In the genomic region with DNA sequence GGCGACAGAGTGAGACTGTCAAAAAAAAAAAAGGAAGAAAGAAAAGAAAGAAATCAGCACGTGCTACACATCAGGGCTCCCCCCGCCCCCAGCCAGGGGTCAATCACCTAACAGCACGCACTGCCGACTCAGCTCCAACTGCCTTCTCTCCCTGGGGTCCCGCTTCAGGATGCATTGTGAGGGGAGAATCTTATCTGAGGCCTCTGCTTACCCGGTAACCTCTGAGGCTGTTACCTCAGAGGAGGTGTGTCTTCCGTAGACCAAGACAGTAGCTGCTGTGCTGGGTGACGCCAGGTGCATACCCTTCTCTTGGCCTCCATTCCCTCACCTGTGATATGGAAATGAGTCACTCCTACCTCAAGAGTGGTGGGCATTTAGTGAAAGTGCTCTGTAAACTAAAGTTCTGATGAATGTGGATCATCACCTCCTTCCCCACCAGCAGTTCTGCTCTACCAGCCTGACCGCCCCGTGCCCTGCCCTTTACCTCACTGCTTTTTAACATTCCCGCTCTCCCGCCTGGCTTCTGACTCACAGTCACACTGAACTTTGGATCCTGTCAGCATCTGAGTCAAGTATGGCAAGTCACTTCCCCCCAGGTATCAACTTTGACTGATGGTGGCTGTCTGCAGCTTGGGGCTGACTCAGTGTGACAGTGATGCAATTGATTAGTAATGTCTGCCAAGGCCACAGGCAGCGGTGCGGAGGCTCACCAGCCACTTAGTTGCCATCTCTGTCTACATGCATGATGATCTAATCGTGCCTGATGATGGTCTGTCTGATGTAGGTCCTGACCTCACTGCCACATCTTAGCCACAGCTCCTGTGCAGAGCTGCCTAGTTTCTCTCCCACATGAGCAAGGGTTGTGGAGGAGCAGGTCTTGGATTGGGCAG, we compare ENCODE assay signal across 1 cellular context.
TF ChIP-seq lines count a peak whose summit lies in the region.

No MANE protein-coding gene starts in this region.

TF ChIP-seq in HepG2, 621 proteins besides CTCF, POLR2A, EP300 and RAD21 (continued from another document and continues in another):
- peak; percentile 76 for TF ChIP-seq DMAP1 (CRISPR knock-in tag; IDR thresholded peaks at IDR 0.05)
- peak; percentile 92 for TF ChIP-seq MXD4 (CRISPR knock-in tag; IDR thresholded peaks at IDR 0.05)
- TF ChIP-seq TBP (CRISPR knock-in tag; IDR thresholded peaks at IDR 0.05): no peak
- TF ChIP-seq PPARG (CRISPR knock-in tag; conservative IDR thresholded peaks at IDR 0.05): peak; percentile 96
- no peak; the same call in 1 of the 2 replicates for TF ChIP-seq SOX13 (IDR thresholded peaks at IDR 0.05)
- TF ChIP-seq SOX13 (CRISPR knock-in tag; conservative IDR thresholded peaks at IDR 0.05 in 1 of 2, IDR thresholded peaks at IDR 0.05 in 1 of 2): peak in 1 of 2 experiments; percentile 71; a peak in 2 of 4 replicates
- peak; percentile 42; the same call in 1 of the 2 replicates for TF ChIP-seq ZNF607 (CRISPR knock-in tag; IDR thresholded peaks at IDR 0.05; ENCODE audit: borderline replicate concordance)
- peak; percentile 91 for TF ChIP-seq PHF21A (CRISPR knock-in tag; IDR thresholded peaks at IDR 0.05)
- TF ChIP-seq CBX2 (IDR thresholded peaks at IDR 0.05; ENCODE audit: low read depth, low read length): no peak
- 0 out of 2 replicates have a peak, but pooled peaks have one; percentile 59 for TF ChIP-seq CBX2 (CRISPR knock-in tag; IDR thresholded peaks at IDR 0.05; ENCODE audit: low read depth)
- TF ChIP-seq LCORL (IDR thresholded peaks at IDR 0.05): peak; percentile 95
- peak; percentile 98 for TF ChIP-seq LCORL (CRISPR knock-in tag; IDR thresholded peaks at IDR 0.05)
- TF ChIP-seq RBFOX2 (IDR thresholded peaks at IDR 0.05; ENCODE audit: low read depth, low read length): no peak
- no peak for TF ChIP-seq NPAS2 (CRISPR knock-in tag; IDR thresholded peaks at IDR 0.05; ENCODE audit: borderline replicate concordance)
- TF ChIP-seq ZNF446 (CRISPR knock-in tag; IDR thresholded peaks at IDR 0.05): no peak
- TF ChIP-seq, protein P1, sequence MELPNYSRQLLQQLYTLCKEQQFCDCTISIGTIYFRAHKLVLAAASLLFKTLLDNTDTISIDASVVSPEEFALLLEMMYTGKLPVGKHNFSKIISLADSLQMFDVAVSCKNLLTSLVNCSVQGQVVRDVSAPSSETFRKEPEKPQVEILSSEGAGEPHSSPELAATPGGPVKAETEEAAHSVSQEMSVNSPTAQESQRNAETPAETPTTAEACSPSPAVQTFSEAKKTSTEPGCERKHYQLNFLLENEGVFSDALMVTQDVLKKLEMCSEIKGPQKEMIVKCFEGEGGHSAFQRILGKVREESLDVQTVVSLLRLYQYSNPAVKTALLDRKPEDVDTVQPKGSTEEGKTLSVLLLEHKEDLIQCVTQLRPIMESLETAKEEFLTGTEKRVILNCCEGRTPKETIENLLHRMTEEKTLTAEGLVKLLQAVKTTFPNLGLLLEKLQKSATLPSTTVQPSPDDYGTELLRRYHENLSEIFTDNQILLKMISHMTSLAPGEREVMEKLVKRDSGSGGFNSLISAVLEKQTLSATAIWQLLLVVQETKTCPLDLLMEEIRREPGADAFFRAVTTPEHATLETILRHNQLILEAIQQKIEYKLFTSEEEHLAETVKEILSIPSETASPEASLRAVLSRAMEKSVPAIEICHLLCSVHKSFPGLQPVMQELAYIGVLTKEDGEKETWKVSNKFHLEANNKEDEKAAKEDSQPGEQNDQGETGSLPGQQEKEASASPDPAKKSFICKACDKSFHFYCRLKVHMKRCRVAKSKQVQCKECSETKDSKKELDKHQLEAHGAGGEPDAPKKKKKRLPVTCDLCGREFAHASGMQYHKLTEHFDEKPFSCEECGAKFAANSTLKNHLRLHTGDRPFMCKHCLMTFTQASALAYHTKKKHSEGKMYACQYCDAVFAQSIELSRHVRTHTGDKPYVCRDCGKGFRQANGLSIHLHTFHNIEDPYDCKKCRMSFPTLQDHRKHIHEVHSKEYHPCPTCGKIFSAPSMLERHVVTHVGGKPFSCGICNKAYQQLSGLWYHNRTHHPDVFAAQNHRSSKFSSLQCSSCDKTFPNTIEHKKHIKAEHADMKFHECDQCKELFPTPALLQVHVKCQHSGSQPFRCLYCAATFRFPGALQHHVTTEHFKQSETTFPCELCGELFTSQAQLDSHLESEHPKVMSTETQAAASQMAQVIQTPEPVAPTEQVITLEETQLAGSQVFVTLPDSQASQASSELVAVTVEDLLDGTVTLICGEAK (IDR thresholded peaks at IDR 0.05): no peak
- TF ChIP-seq, protein P1 (CRISPR knock-in tag; IDR thresholded peaks at IDR 0.05): peak; percentile 55; the same call in 1 of the 2 replicates
- TF ChIP-seq HDAC2 (CRISPR knock-in tag; IDR thresholded peaks at IDR 0.05): peak; percentile 97
- TF ChIP-seq JUNB (CRISPR knock-in tag; IDR thresholded peaks at IDR 0.05; ENCODE audit: borderline replicate concordance): peak; percentile 96
- TF ChIP-seq PAX8 (CRISPR knock-in tag; IDR thresholded peaks at IDR 0.05; ENCODE audit: borderline replicate concordance): no peak
- TF ChIP-seq, protein P2, sequence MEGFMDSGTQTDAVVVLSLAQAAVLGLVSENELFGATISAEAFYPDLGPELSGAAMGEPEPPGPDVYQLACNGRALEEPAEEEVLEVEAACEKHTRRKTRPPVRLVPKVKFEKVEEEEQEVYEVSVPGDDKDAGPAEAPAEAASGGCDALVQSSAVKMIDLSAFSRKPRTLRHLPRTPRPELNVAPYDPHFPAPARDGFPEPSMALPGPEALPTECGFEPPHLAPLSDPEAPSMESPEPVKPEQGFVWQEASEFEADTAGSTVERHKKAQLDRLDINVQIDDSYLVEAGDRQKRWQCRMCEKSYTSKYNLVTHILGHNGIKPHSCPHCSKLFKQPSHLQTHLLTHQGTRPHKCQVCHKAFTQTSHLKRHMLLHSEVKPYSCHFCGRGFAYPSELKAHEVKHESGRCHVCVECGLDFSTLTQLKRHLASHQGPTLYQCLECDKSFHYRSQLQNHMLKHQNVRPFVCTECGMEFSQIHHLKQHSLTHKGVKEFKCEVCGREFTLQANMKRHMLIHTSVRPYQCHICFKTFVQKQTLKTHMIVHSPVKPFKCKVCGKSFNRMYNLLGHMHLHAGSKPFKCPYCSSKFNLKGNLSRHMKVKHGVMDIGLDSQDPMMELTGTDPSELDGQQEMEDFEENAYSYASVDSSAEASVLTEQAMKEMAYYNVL (CRISPR knock-in tag; IDR thresholded peaks at IDR 0.05; ENCODE audit: borderline replicate concordance): peak; percentile 87; the same call in 1 of the 2 replicates
- peak; percentile 73; the same call in 1 of the 2 replicates for TF ChIP-seq MEF2D (CRISPR knock-in tag; IDR thresholded peaks at IDR 0.05)
- no peak for TF ChIP-seq ZNF850 (CRISPR knock-in tag; conservative IDR thresholded peaks at IDR 0.05)
- TF ChIP-seq FOXA3 (CRISPR knock-in tag; IDR thresholded peaks at IDR 0.05): peak; percentile 95
- no peak; the same call in 1 of the 2 replicates for TF ChIP-seq SMAD9 (CRISPR knock-in tag; IDR thresholded peaks at IDR 0.05)
- TF ChIP-seq, protein P3, sequence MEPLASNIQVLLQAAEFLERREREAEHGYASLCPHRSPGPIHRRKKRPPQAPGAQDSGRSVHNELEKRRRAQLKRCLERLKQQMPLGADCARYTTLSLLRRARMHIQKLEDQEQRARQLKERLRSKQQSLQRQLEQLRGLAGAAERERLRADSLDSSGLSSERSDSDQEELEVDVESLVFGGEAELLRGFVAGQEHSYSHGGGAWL (CRISPR knock-in tag; IDR thresholded peaks at IDR 0.05): 0 out of 2 replicates have a peak, but pooled peaks have one; percentile 41
- no peak for TF ChIP-seq ZNF567 (CRISPR knock-in tag; IDR thresholded peaks at IDR 0.05; ENCODE audit: borderline replicate concordance)
- peak; percentile 39; the same call in 1 of the 2 replicates for TF ChIP-seq NFE2L2 (IDR thresholded peaks at IDR 0.05; ENCODE audit: low read length)
- TF ChIP-seq RFX1 (IDR thresholded peaks at IDR 0.05): no peak
- no peak for TF ChIP-seq HNRNPLL (IDR thresholded peaks at IDR 0.05; ENCODE audit: low read depth, low read length, poor library complexity, severe bottlenecking)
- TF ChIP-seq ZC3H4 (CRISPR knock-in tag; IDR thresholded peaks at IDR 0.05; ENCODE audit: borderline replicate concordance): peak; percentile 81; the same call in 1 of the 2 replicates
- peak; percentile 95 for TF ChIP-seq ZNF670 (CRISPR knock-in tag; IDR thresholded peaks at IDR 0.05; ENCODE audit: borderline replicate concordance)
- TF ChIP-seq ZNF644 (CRISPR knock-in tag; IDR thresholded peaks at IDR 0.05; ENCODE audit: low read depth): peak; percentile 99
- TF ChIP-seq ESRRA (CRISPR knock-in tag; IDR thresholded peaks at IDR 0.05; ENCODE audit: low read depth): peak; percentile 91
- TF ChIP-seq, protein P4, sequence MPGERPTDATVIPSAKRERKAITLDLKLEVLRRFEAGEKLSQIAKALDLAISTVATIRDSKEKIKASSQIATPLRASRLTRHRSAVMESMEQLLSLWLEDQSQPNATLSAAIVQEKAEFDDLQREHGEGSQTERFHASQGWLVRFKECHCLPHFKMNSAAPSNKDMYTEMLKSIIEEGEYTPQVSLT (CRISPR knock-in tag; IDR thresholded peaks at IDR 0.05; ENCODE audit: borderline replicate concordance, low read depth): 0 out of 2 replicates have a peak, but pooled peaks have one; percentile 40
- no peak; the same call in 1 of the 2 replicates for TF ChIP-seq ZNF549 (CRISPR knock-in tag; IDR thresholded peaks at IDR 0.05)
- TF ChIP-seq FOXK1 (CRISPR knock-in tag; IDR thresholded peaks at IDR 0.05; ENCODE audit: borderline replicate concordance, low read depth): peak; percentile 88; the same call in 1 of the 2 replicates
- TF ChIP-seq ZNF143 (CRISPR knock-in tag; IDR thresholded peaks at IDR 0.05): peak; percentile 60; the same call in 1 of the 2 replicates
- TF ChIP-seq THYN1 (CRISPR knock-in tag; IDR thresholded peaks at IDR 0.05; ENCODE audit: borderline replicate concordance, low read depth): no peak
- TF ChIP-seq ZNF569 (CRISPR knock-in tag; IDR thresholded peaks at IDR 0.05; ENCODE audit: borderline replicate concordance): no peak
- peak; percentile 98 for TF ChIP-seq ZMYM2 (CRISPR knock-in tag; IDR thresholded peaks at IDR 0.05)
- no peak for TF ChIP-seq EZH2 (conservative IDR thresholded peaks at IDR 0.05; ENCODE audit: low read depth, low read length)
- peak; percentile 77; the same call in 1 of the 2 replicates for TF ChIP-seq CHCHD3 (CRISPR knock-in tag; IDR thresholded peaks at IDR 0.05)
- peak; percentile 96 for TF ChIP-seq MEIS1 (CRISPR knock-in tag; IDR thresholded peaks at IDR 0.05; ENCODE audit: borderline replicate concordance)
- peak; percentile 90; the same call in 1 of the 2 replicates for TF ChIP-seq ERF (CRISPR knock-in tag; IDR thresholded peaks at IDR 0.05)
- TF ChIP-seq ZFP36L1 (CRISPR knock-in tag; IDR thresholded peaks at IDR 0.05): peak; percentile 73; the same call in 1 of the 2 replicates
- no peak for TF ChIP-seq PAWR (CRISPR knock-in tag; IDR thresholded peaks at IDR 0.05; ENCODE audit: borderline replicate concordance)
- TF ChIP-seq, protein P5, sequence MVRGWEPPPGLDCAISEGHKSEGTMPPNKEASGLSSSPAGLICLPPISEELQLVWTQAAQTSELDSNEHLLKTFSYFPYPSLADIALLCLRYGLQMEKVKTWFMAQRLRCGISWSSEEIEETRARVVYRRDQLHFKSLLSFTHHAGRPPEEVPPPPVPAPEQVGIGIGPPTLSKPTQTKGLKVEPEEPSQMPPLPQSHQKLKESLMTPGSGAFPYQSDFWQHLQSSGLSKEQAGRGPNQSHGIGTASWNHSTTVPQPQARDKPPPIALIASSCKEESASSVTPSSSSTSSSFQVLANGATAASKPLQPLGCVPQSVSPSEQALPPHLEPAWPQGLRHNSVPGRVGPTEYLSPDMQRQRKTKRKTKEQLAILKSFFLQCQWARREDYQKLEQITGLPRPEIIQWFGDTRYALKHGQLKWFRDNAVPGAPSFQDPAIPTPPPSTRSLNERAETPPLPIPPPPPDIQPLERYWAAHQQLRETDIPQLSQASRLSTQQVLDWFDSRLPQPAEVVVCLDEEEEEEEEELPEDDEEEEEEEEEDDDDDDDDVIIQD (CRISPR knock-in tag; IDR thresholded peaks at IDR 0.05; ENCODE audit: low read depth): peak; percentile 96
- no peak for TF ChIP-seq ZNF251 (CRISPR knock-in tag; IDR thresholded peaks at IDR 0.05)
- no peak for TF ChIP-seq ZZZ3 (CRISPR knock-in tag; IDR thresholded peaks at IDR 0.05; ENCODE audit: borderline replicate concordance)
- TF ChIP-seq ZFAT (CRISPR knock-in tag; conservative IDR thresholded peaks at IDR 0.05): no peak
- 0 out of 2 replicates have a peak, but pooled peaks have one; percentile 49 for TF ChIP-seq CAMTA2 (CRISPR knock-in tag; IDR thresholded peaks at IDR 0.05; ENCODE audit: borderline replicate concordance)
- peak; percentile 94 for TF ChIP-seq FOSL1 (CRISPR knock-in tag; IDR thresholded peaks at IDR 0.05; ENCODE audit: borderline replicate concordance)
- no peak for TF ChIP-seq ZNF253 (CRISPR knock-in tag; IDR thresholded peaks at IDR 0.05; ENCODE audit: borderline replicate concordance)
- TF ChIP-seq HOXA3 (CRISPR knock-in tag; IDR thresholded peaks at IDR 0.05): peak; percentile 95
- peak; percentile 82; the same call in 1 of the 2 replicates for TF ChIP-seq RFXANK (CRISPR knock-in tag; IDR thresholded peaks at IDR 0.05)
- TF ChIP-seq HDAC1 (CRISPR knock-in tag; IDR thresholded peaks at IDR 0.05): peak; percentile 98
